In the genomic region with DNA sequence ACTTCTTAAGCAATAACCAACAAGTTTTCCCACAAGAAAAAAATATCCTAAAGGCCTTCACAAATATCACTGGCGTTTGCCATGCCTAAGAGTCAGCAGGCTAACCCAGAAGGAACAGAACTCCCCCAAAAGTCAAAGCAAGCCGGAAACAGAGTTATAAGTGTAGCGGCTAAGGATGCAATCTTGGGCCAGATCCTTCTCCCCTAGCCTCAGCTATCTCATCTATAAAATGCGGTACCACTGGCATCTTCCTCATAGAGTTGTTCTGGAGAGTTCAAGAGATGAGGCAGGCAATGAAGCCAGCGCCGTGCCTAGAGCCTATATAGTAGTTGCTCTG, we compare ENCODE assay signal across 8 cellular contexts. TPM values are rescaled to one million over a fixed set of nuclear protein-coding genes. Genes with fewer than 3 reads are reported as not detected.
A peak's percentile ranks its signal among the peaks of the same experiment; 100 is the strongest.
DNase-seq lines count a peak whose midpoint lies in the region; ATAC-seq and TF ChIP-seq lines count a peak whose summit lies in the region.

No MANE protein-coding gene starts in this region.

- no peaks in the 10 kb centered on the region for H3K9me3 ChIP-seq in mesodermal cell (ENCODE audit: control insufficient read depth, low read length)

- no peaks in the 10 kb centered on the region for H3K27me3 Mint-ChIP-seq in stimulated activated naive CD8-positive, alpha-beta T cell treated with anti-CD3 and anti-CD28 coated beads, Interleukin-15, Interleukin-2, amounts not matched to agents 100 ng/mL and 50 ng/mL, for 24 hours

- in situ Hi-C loops in brain microvascular endothelial cell (cut with HindIII; ENCODE audit: low pct_ligation_motif_present, low sequenced_read_pairs): no loop called here

- WGBS in mesodermal cell (ENCODE audit: insufficient coverage in 2 of 2), 2 experiments: 5 to 20% methylated on average over 3 to 4 of the region's 6 CpGs

- peaks cover 16% of the 10 kb centered on the region for H3K36me3 Mint-ChIP-seq in stimulated activated naive CD8-positive, alpha-beta T cell treated with anti-CD3 and anti-CD28 coated beads, Interleukin-15, Interleukin-2, amounts not matched to agents 100 ng/mL and 50 ng/mL, for 24 hours (ENCODE audit: low read depth)

- H3K4me3 Mint-ChIP-seq in stimulated activated naive CD8-positive, alpha-beta T cell treated with anti-CD3 and anti-CD28 coated beads, Interleukin-15, Interleukin-2, amounts not matched to agents 100 ng/mL and 50 ng/mL, for 24 hours: peak overlapping the region; percentile 92

- H3K36me3 ChIP-seq in brain microvascular endothelial cell (replicated peaks): peaks cover 10% of the 10 kb centered on the region
- H3K36me3 ChIP-seq in mesodermal cell (ENCODE audit: control insufficient read depth, insufficient read depth, low read length): peaks cover 36% of the 10 kb centered on the region

- H3K27ac Mint-ChIP-seq in stimulated activated naive CD8-positive, alpha-beta T cell treated with anti-CD3 and anti-CD28 coated beads, Interleukin-15, Interleukin-2, amounts not matched to agents 100 ng/mL and 50 ng/mL, for 24 hours: peak overlapping the region; percentile 87

- CTCF ChIA-PET in HEK293T (lab: Yijun Ruan, JAX): interaction anchor here (0.5 kb wide), 1 partner anchor 144 kb away, joined by 4 read pairs; no protein-coding TSS in a partner anchor

- no peaks in the 10 kb centered on the region for H3K27me3 ChIP-seq in brain microvascular endothelial cell (replicated peaks)

- H3K9me3 Mint-ChIP-seq in stimulated activated naive CD8-positive, alpha-beta T cell treated with anti-CD3 and anti-CD28 coated beads, Interleukin-15, Interleukin-2, amounts not matched to agents 100 ng/mL and 50 ng/mL, for 24 hours: no peaks in the 10 kb centered on the region

- H3K4me1 ChIP-seq in mesodermal cell (ENCODE audit: control insufficient read depth, insufficient read depth, low read length, poor library complexity, severe bottlenecking): peaks cover 13% of the 10 kb centered on the region

- POLR2A ChIA-PET in HEK293T (lab: Yijun Ruan, JAX): no interaction called here

- peaks cover 40% of the 10 kb centered on the region for H3K4me1 Mint-ChIP-seq in stimulated activated naive CD8-positive, alpha-beta T cell treated with anti-CD3 and anti-CD28 coated beads, Interleukin-15, Interleukin-2, amounts not matched to agents 100 ng/mL and 50 ng/mL, for 24 hours (ENCODE audit: low read depth)

- TF ChIP-seq CTCF in brain microvascular endothelial cell (IDR thresholded peaks at IDR 0.05; ENCODE audit: low read depth, low read length, missing control alignments): no peak

- H3K27ac ChIP-seq in brain microvascular endothelial cell (peak overlapping the region; percentile 75), mesodermal cell (ENCODE audit: low read depth, low read length, severe bottlenecking) (no peak overlapping the region)

- ATAC-seq in stimulated activated naive CD8-positive, alpha-beta T cell treated with anti-CD3 and anti-CD28 coated beads, Interleukin-15, Interleukin-2, amounts not matched to agents 100 U/mL and 50 U/mL, for 24 hours: no peak
- ATAC-seq in GM18498 (IDR thresholded peaks at IDR 0.05; ENCODE audit: unreplicated experiment): no peak

- H3K4me3 ChIP-seq in brain microvascular endothelial cell (ENCODE audit: low read depth, low read length) (peak overlapping the region; percentile 93), mesodermal cell (ENCODE audit: extremely low read depth, insufficient read depth, low read length, poor library complexity, severe bottlenecking) (peak overlapping the region; percentile 74)

- no peak for DNase-seq in stimulated activated naive CD8-positive, alpha-beta T cell treated with anti-CD3 and anti-CD28 coated beads, Interleukin-15, Interleukin-2, amounts not matched to agents 100 U/mL and 50 U/mL, for 24 hours
- DNase-seq in brain microvascular endothelial cell: no peak
- DNase-seq in HEK293T (ENCODE audit: extremely low spot score): no peak
- DNase-seq in GM03348 (ENCODE audit: low spot score): no peak
- no peak for DNase-seq in DMS114 treated with DMSO at 0.1 percent for 48 hours (lab: John Stamatoyannopoulos, UW; ENCODE audit: unreplicated experiment)

TF ChIP-seq in HEK293T, 16 proteins besides CTCF, POLR2A, EP300 and RAD21:
- no peak for TF ChIP-seq BHLHE40 (IDR thresholded peaks at IDR 0.05; ENCODE audit: borderline replicate concordance)
- TF ChIP-seq, protein P1, sequence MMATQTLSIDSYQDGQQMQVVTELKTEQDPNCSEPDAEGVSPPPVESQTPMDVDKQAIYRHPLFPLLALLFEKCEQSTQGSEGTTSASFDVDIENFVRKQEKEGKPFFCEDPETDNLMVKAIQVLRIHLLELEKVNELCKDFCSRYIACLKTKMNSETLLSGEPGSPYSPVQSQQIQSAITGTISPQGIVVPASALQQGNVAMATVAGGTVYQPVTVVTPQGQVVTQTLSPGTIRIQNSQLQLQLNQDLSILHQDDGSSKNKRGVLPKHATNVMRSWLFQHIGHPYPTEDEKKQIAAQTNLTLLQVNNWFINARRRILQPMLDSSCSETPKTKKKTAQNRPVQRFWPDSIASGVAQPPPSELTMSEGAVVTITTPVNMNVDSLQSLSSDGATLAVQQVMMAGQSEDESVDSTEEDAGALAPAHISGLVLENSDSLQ (IDR thresholded peaks at IDR 0.05): no peak
- TF ChIP-seq L3MBTL2 (conservative IDR thresholded peaks at IDR 0.05): no peak
- TF ChIP-seq ZNF384 (IDR thresholded peaks at IDR 0.05): no peak

RNA-seq across cellular contexts. Expression of a gene that starts 0.6 kb away (rescaled TPM):
- polyA plus RNA-seq in mesodermal cell (2013, experiment 1 of 2): 36.4 TPM
- 27.3 TPM for polyA plus RNA-seq in mesodermal cell (2013, experiment 2 of 2)

RNA-seq across cellular contexts. Expression of a gene that starts 6.4 kb away (rescaled TPM):
- 1.7 TPM for polyA plus RNA-seq in mesodermal cell (2013, experiment 1 of 2)
- polyA plus RNA-seq in mesodermal cell (2013, experiment 2 of 2): 1.8 TPM

RNA-seq across cellular contexts. Expression of a gene that starts 20.2 kb away (rescaled TPM):
- 23.1 TPM for polyA plus RNA-seq in mesodermal cell (2013, experiment 1 of 2)
- 21.1 TPM for polyA plus RNA-seq in mesodermal cell (2013, experiment 2 of 2)

RNA-seq across cellular contexts. Expression of a gene that starts 37.6 kb away (rescaled TPM):
- 42.1 TPM for polyA plus RNA-seq in mesodermal cell (2013, experiment 1 of 2)
- polyA plus RNA-seq in mesodermal cell (2013, experiment 2 of 2): 36.7 TPM

RNA-seq across cellular contexts. Expression of a gene that starts 43.8 kb away (rescaled TPM):
- 17.7 TPM for polyA plus RNA-seq in mesodermal cell (2013, experiment 1 of 2)
- polyA plus RNA-seq in mesodermal cell (2013, experiment 2 of 2): 15.3 TPM
